ENCODE assay signal across 12 cellular contexts in the genomic region with DNA sequence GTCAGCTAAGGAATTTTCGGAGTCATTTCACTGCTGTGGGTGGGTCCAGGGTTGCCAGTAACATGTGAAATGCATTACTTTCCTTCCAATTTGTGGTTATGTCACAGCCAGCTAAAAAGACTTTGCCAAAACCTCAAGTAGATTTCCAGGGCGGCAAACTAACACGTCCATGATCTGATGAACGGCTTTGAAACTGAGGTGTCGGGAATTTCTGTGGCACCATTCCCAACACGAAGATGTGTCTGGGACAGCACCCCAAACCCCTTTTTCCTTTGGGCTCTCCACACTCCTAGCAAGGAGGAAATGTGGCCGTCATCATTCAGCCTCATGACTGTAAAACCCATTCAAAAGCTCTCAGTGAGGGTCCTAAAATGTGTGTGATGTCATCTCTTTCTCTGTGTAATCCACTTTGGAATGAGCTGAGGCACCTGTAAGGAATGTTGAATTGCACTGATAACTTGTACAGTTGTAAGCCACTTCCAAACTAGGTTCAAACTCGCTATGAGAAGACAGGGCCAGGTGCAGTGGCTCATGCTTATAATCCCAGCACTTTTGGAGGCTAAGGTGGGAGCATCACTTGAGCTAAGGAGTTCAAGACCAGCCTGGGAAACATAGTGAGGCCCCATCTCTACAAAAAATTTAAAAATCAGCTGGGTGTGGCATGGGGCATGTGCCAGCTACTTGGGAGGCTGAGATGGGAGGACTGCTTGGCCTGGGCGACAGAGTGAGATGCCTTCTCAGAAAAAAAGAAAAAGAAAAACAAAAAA.
A peak's percentile ranks its signal among the peaks of the same experiment; 100 is the strongest.
DNase-seq lines count a peak whose midpoint lies in the region; ATAC-seq and TF ChIP-seq lines count a peak whose summit lies in the region.
"Had no signal": no experiment of that assay in that cellular context is flagged by ENCODE, and none has a peak within 500 bp of the region (broad histone marks: within the 10 kb centered on the region; RNA-seq: fewer than 3 reads in every experiment).

No MANE protein-coding gene starts in this region.

- no peak overlapping the region for H3K4me3 Mint-ChIP-seq in chondrocyte (ENCODE audit: unreplicated experiment)

- H3K27me3 Mint-ChIP-seq in chondrocyte (ENCODE audit: low read depth) = no peaks in the 10 kb centered on the region

- H3K36me3 Mint-ChIP-seq in chondrocyte (ENCODE audit: low read depth) = no peaks in the 10 kb centered on the region

- DNase-seq in Daoy (ENCODE audit: low read depth) (peak; percentile 88), LoVo (ENCODE audit: low spot score) (peak; percentile 26), chondrocyte (ENCODE audit: low spot score) (no peak), non-pigmented ciliary epithelial cell (ENCODE audit: low read depth) (peak; percentile 52), occipital lobe (lab: John Stamatoyannopoulos, UW) (no peak), CD1c-positive myeloid dendritic cell (ENCODE audit: extremely low spot score) (no peak), NCI-H1105 (lab: John Stamatoyannopoulos, UW) (no peak)
- DNase-seq: foreskin melanocyte; midbrain; stimulated activated CD4-positive, alpha-beta T cell treated with anti-CD3 and anti-CD28 coated beads, Interleukin-2, amount 100 ng/mL, for 24 hours had no signal

- no peaks in the 10 kb centered on the region for H3K9me3 Mint-ChIP-seq in chondrocyte (ENCODE audit: low read depth)

- H3K4me1 Mint-ChIP-seq in chondrocyte (ENCODE audit: low read depth) = peaks cover 48% of the 10 kb centered on the region

- ATAC-seq in GM18511 (IDR thresholded peaks at IDR 0.05; ENCODE audit: unreplicated experiment) = no peak
- ATAC-seq: activated CD4-positive, CD25-positive, alpha-beta regulatory T cell treated with anti-CD3 and anti-CD28 coated beads, Interleukin-2, amount 50 U/mL, for 24 hours had no signal

- H3K27ac Mint-ChIP-seq in chondrocyte (ENCODE audit: unreplicated experiment) = peak overlapping the region; percentile 90

- no peak for TF ChIP-seq CTCF in chondrocyte (IDR thresholded peaks at IDR 0.05)

Comparison
In these comparisons a context has a peak if more than half of its experiments do, and no peak if none do; other contexts are left out.
1. DNase-seq: peak in Daoy (single experiment), LoVo (single experiment) and non-pigmented ciliary epithelial cell (single experiment); none in chondrocyte (single experiment), occipital lobe (single experiment), CD1c-positive myeloid dendritic cell (single experiment) and NCI-H1105 (single experiment).